9 cellular contexts compared by ENCODE assay signal in the genomic region with DNA sequence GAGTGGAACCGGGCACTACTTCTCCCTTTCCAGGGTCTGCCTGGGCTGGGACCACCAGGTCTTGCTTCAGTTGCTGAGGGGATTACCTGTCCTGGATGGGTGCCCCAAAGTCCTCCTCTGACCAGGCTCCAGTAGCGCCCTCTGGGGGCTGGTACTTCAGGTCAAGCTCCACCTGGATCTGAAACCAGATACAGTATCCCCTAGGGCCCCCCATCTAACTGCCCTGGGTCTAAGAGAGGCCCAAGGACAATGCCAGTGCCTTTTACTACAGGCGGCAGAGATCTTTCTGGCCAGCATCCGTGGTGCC. TPM values are rescaled to one million over a fixed set of nuclear protein-coding genes. Genes with fewer than 3 reads are reported as not detected.
DNase-seq lines count a peak whose midpoint lies in the region; ATAC-seq and TF ChIP-seq lines count a peak whose summit lies in the region.
"Had no signal": no experiment of that assay in that cellular context is flagged by ENCODE, and none has a peak within 500 bp of the region (broad histone marks: within the 10 kb centered on the region; RNA-seq: fewer than 3 reads in every experiment).

No MANE protein-coding gene starts in this region.

- no peak overlapping the region for H2BK120ac ChIP-seq in mesendoderm (ENCODE audit: low read depth, low read length)

- H3K79me2 ChIP-seq in DND-41 (ENCODE audit: insufficient read depth, low read length) (no peaks in the 10 kb centered on the region), mesendoderm (ENCODE audit: control insufficient read depth, insufficient read depth, low read length) (no peaks in the 10 kb centered on the region)

- no peak overlapping the region for H2BK15ac ChIP-seq in mesendoderm (replicated peaks; ENCODE audit: low read depth)

- no peaks in the 10 kb centered on the region for H3K9me3 ChIP-seq in DND-41 (ENCODE audit: insufficient read depth, low read length, severe bottlenecking)
- H3K9me3 ChIP-seq in tibial nerve, result no peaks in the 10 kb centered on the region

- no peak for TF ChIP-seq EP300 in tibial nerve (IDR thresholded peaks at IDR 0.05)

- H2AK5ac ChIP-seq in mesendoderm (ENCODE audit: low read length), result no peak overlapping the region

- H2BK5ac ChIP-seq in mesendoderm (ENCODE audit: low read length), result no peak overlapping the region

- H4K20me1 ChIP-seq in DND-41 (ENCODE audit: insufficient read depth, low read length), result no peaks in the 10 kb centered on the region

- no peaks in the 10 kb centered on the region for H3K79me1 ChIP-seq in mesendoderm (ENCODE audit: low read length)

- H4K8ac ChIP-seq in mesendoderm (ENCODE audit: low read depth, low read length), result no peak overlapping the region

- no peak overlapping the region for H2AFZ ChIP-seq in DND-41 (ENCODE audit: low read depth, low read length)

- no peak for DNase-seq in DND-41
- no peak for DNase-seq in HFF-Myc (ENCODE audit: extremely low read depth, low read depth)
- DNase-seq in astrocyte of the cerebellum (ENCODE audit: low read depth), result no peak
- peak; percentile 74 for DNase-seq in mesendoderm
- no peak for DNase-seq in tibial nerve (ENCODE audit: low spot score in 2 of 2)
- DNase-seq in SHP77 treated with DMSO at 0.1 percent for 48 hours (lab: John Stamatoyannopoulos, UW), result no peak
- DNase-seq: natural killer cell; stimulated activated CD4-positive, alpha-beta T cell treated with anti-CD3 and anti-CD28 coated beads, Interleukin-4, amount 100 ng/mL, for 1 hour had no signal

- H3K36me3 ChIP-seq in DND-41 (ENCODE audit: insufficient read depth, low read length) (no peaks in the 10 kb centered on the region), mesendoderm (ENCODE audit: control insufficient read depth, insufficient read depth, low read length) (no peaks in the 10 kb centered on the region), tibial nerve (no peaks in the 10 kb centered on the region)

- H3K23ac ChIP-seq in mesendoderm (ENCODE audit: low read length), result no peak overlapping the region

- H3K18ac ChIP-seq in mesendoderm (ENCODE audit: low read length), result no peak overlapping the region

- WGBS in mesendoderm (ENCODE audit: extremely low coverage, insufficient coverage, low lambda C conversion rate), result no CpG with 5 or more reads among the region's 4 CpGs
- WGBS in tibial nerve, 2 donors, result 44 to 50% methylated on average over 3 to 4 of the region's 4 CpGs

- ATAC-seq in DND-41 (ENCODE audit: insufficient read depth, low read depth) (0 out of 3 replicates have a peak, but pooled peaks have one; percentile 12), HG03469 (IDR thresholded peaks at IDR 0.05; ENCODE audit: unreplicated experiment) (no peak)
- ATAC-seq: natural killer cell had no signal

- no peak overlapping the region for H3K4ac ChIP-seq in mesendoderm (ENCODE audit: low read depth, low read length)

- H3K4me2 ChIP-seq in DND-41 (ENCODE audit: insufficient read depth, low read length) (no peak overlapping the region), mesendoderm (ENCODE audit: low read length) (no peak overlapping the region)

- TF ChIP-seq POLR2A in tibial nerve (IDR thresholded peaks at IDR 0.05), result no peak

- no peak overlapping the region for H4K5ac ChIP-seq in mesendoderm (ENCODE audit: low read length)

- in situ Hi-C loops in astrocyte of the cerebellum (cut with HindIII; ENCODE audit: low sequenced_read_pairs), result no loop called here

- no peak overlapping the region for H3K9ac ChIP-seq in DND-41 (ENCODE audit: low read depth, low read length)
- no peak overlapping the region for H3K9ac ChIP-seq in mesendoderm (ENCODE audit: low read length)

- H3K4me3 ChIP-seq in DND-41 (ENCODE audit: low read depth in 1 of 2, low read length in 2 of 2) (no peak overlapping the region), HFF-Myc (replicated peaks; ENCODE audit: low read depth, low read length) (no peak overlapping the region), astrocyte of the cerebellum (ENCODE audit: low read depth, low read length) (no peak overlapping the region), mesendoderm (ENCODE audit: low read length) (no peak overlapping the region), tibial nerve (no peak overlapping the region)

- TF ChIP-seq CTCF in DND-41 (IDR thresholded peaks at IDR 0.05; ENCODE audit: borderline replicate concordance, extremely low read depth, low read length, poor library complexity, severe bottlenecking) (peak; percentile 44), HFF-Myc (IDR thresholded peaks at IDR 0.05; ENCODE audit: low read depth, low read length, missing control alignments) (peak; percentile 34), astrocyte of the cerebellum (IDR thresholded peaks at IDR 0.05; ENCODE audit: low read depth, low read length, missing control alignments) (peak; percentile 48), tibial nerve (IDR thresholded peaks at IDR 0.05) (no peak)

- no peaks in the 10 kb centered on the region for H3K27me3 ChIP-seq in DND-41 (ENCODE audit: insufficient read depth, low read length, poor library complexity)
- peaks cover 4% of the 10 kb centered on the region for H3K27me3 ChIP-seq in mesendoderm (ENCODE audit: insufficient read depth, low read length, poor library complexity)
- peaks cover 0 to 30% of the 10 kb centered on the region in 2 donors for H3K27me3 ChIP-seq in tibial nerve

- H3K4me1 ChIP-seq in DND-41 (ENCODE audit: insufficient read depth, low read length) (no peaks in the 10 kb centered on the region), mesendoderm (ENCODE audit: control insufficient read depth, low read depth, low read length) (no peaks in the 10 kb centered on the region), tibial nerve (peaks cover 0 to 20% (median 16%) of the 10 kb centered on the region in 4 donors)

- no peak overlapping the region for H3K27ac ChIP-seq in DND-41 (ENCODE audit: low read length)
- no peak overlapping the region for H3K27ac ChIP-seq in mesendoderm (ENCODE audit: low read depth, low read length)
- H3K27ac ChIP-seq in tibial nerve, result no peak overlapping the region

- no peak overlapping the region for H3K56ac ChIP-seq in mesendoderm (ENCODE audit: low read length)

RNA-seq across cellular contexts. Expression of gene SPAG4, which starts 11.2 kb away (rescaled TPM):
- 1.5 TPM for polyA plus RNA-seq in mesendoderm (2013, experiment 1 of 2)
- polyA plus RNA-seq in mesendoderm (2013, experiment 2 of 2), result 1.2 TPM
- 1 to 10 TPM; 1.3 to 5.7 (median 2.6) TPM for total RNA-seq in tibial nerve

Comparison
In these comparisons a context has a peak if more than half of its experiments do, and no peak if none do; other contexts are left out.
1. CTCF ChIP-seq: peak in DND-41 (single experiment), HFF-Myc (single experiment) and astrocyte of the cerebellum (single experiment); none in tibial nerve (0 of 5).